ENCODE assay signal across 43 cellular contexts in the genomic region with DNA sequence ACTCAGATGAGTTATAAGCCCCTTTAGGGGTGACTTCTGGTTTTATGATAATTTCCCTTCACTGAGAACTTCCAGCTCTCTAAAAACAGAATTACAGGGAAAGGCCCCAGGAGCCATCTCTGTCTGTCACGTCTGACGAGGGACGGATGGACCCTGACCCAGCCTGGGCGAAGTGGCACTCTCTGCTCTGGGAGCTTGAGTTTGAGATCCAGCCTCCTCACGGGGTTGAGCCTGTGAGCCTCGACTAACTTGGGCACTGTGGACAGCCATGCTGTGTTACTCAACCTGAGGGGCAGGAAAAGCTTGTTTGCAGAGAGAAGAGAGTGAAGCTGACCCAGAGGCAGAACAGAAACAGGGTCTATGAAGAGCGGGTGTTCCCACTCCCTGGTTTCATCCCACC. TPM values are rescaled to one million over a fixed set of nuclear protein-coding genes. Genes with fewer than 3 reads are reported as not detected.
"Had no signal": no experiment of that assay in that cellular context is flagged by ENCODE, and none has a peak within 500 bp of the region (broad histone marks: within the 10 kb centered on the region; RNA-seq: fewer than 3 reads in every experiment).

No MANE protein-coding gene starts in this region.

- H3K4me1 Mint-ChIP-seq: activated naive CD4-positive, alpha-beta T cell treated with anti-CD3 and anti-CD28 coated beads, Interleukin-2, amount 10 ng/mL, durations not matched to agents 7 days and 5 days; activated naive CD4-positive, alpha-beta T cell treated with anti-CD3 and anti-CD28 coated beads, Interleukin-2, amount 50 U/mL, for 24 hours; activated naive CD8-positive, alpha-beta T cell treated with anti-CD3 and anti-CD28 coated beads for 36 hours; activated naive CD8-positive, alpha-beta T cell treated with anti-CD3 and anti-CD28 coated beads, Interleukin-2, amount 10 ng/mL, durations not matched to agents 7 days and 5 days; activated naive CD8-positive, alpha-beta T cell treated with anti-CD3 and anti-CD28 coated beads, Interleukin-2, amount 50 U/mL, for 24 hours; activated T-helper 17 cell treated with anti-CD3 and anti-CD28 coated beads, Interleukin-2, amount 50 U/mL, for 72 hours; brain; central memory CD8-positive, alpha-beta T cell had no signal

- H3K4me3 ChIP-seq: adrenal gland, ascending aorta, body of pancreas, breast epithelium, cardiac muscle cell had no signal

- DNase-seq: activated effector memory CD4-positive, alpha-beta T cell treated with anti-CD3 and anti-CD28 coated beads, Interleukin-2, amount 50 U/mL, for 16 hours; activated effector memory CD4-positive, alpha-beta T cell treated with Interleukin-2 at 50 U/mL for 16 hours; activated gamma-delta T cell; activated gamma-delta T cell treated with Interleukin-2 at 50 U/mL for 16 hours; activated naive CD4-positive, alpha-beta T cell; activated naive CD4-positive, alpha-beta T cell treated with anti-CD3 and anti-CD28 coated beads for 36 hours; activated naive CD4-positive, alpha-beta T cell treated with anti-CD3 and anti-CD28 coated beads, Interleukin-2, amount 10 ng/mL, durations not matched to agents 7 days and 5 days; activated naive CD4-positive, alpha-beta T cell treated with anti-CD3 and anti-CD28 coated beads, Interleukin-2, amount 50 U/mL, for 16 hours; activated naive CD4-positive, alpha-beta T cell treated with Interleukin-2 at 50 U/mL for 16 hours; activated naive CD8-positive, alpha-beta T cell treated with anti-CD3 and anti-CD28 coated beads for 36 hours; activated naive CD8-positive, alpha-beta T cell treated with anti-CD3 and anti-CD28 coated beads, Interleukin-2, amount 10 ng/mL, durations not matched to agents 7 days and 5 days; activated naive CD8-positive, alpha-beta T cell treated with anti-CD3 and anti-CD28 coated beads, Interleukin-2, amount 50 U/mL, for 24 hours; activated T-cell treated with anti-CD3 and anti-CD28 coated beads for 4 hours; activated T-cell treated with anti-CD3 and anti-CD28 coated beads, Interleukin-2, amount 50 U/mL, for 1 hour; activated T-cell treated with anti-CD3 and anti-CD28 coated beads, Interleukin-2, amount 50 U/mL, for 24 hours; activated T-cell treated with anti-CD3 and anti-CD28 coated beads, Interleukin-2, amount 50 U/mL, for 4 hours; activated T-cell treated with anti-CD3 and anti-CD28 coated beads, Interleukin-2, amount 50 U/mL, for 48 hours; activated T-cell treated with anti-CD3 and anti-CD28 coated beads, Interleukin-2, amount 50 U/mL, for 72 hours; adrenal gland; amniotic stem cell; amygdala; anterior cingulate cortex; aorta; body of pancreas; brain microvascular endothelial cell; caudate nucleus; central memory CD4-positive, alpha-beta T cell; cerebellar nuclear complex had no signal

- H3K4me1 ChIP-seq: adrenal gland, ascending aorta, body of pancreas, breast epithelium had no signal

- H3K36me3 ChIP-seq: adrenal gland, ascending aorta, brain microvascular endothelial cell, breast epithelium, cardiac muscle cell had no signal

- H3K4me3 Mint-ChIP-seq: activated naive CD4-positive, alpha-beta T cell treated with anti-CD3 and anti-CD28 coated beads for 36 hours; activated naive CD4-positive, alpha-beta T cell treated with anti-CD3 and anti-CD28 coated beads, Interleukin-2, amount 10 ng/mL, durations not matched to agents 7 days and 5 days; activated naive CD4-positive, alpha-beta T cell treated with anti-CD3 and anti-CD28 coated beads, Interleukin-2, amount 50 U/mL, for 24 hours; activated naive CD8-positive, alpha-beta T cell; activated naive CD8-positive, alpha-beta T cell treated with anti-CD3 and anti-CD28 coated beads for 36 hours; activated naive CD8-positive, alpha-beta T cell treated with anti-CD3 and anti-CD28 coated beads, Interleukin-2, amount 10 ng/mL, durations not matched to agents 7 days and 5 days; activated naive CD8-positive, alpha-beta T cell treated with anti-CD3 and anti-CD28 coated beads, Interleukin-2, amount 50 U/mL, for 24 hours; activated T-cell treated with anti-CD3 and anti-CD28 coated beads, Interleukin-2, amount 50 U/mL, for 24 hours; activated T-cell treated with anti-CD3 and anti-CD28 coated beads, Interleukin-2, amount 50 U/mL, for 4 hours; activated T-cell treated with anti-CD3 and anti-CD28 coated beads, Interleukin-2, amount 50 U/mL, for 72 hours; activated T-helper 1 cell treated with anti-CD3 and anti-CD28 coated beads, Interleukin-12 subunit alpha, Interleukin-12 subunit beta, Interleukin-2, Interleukin-4 antibody, amounts not matched to agents 30 ng/mL and 10 ng/mL and 1 ng/mL, durations not matched to agents 14 hours and 24 hours and 36 hours; activated T-helper 17 cell treated with anti-CD3 and anti-CD28 coated beads, Interleukin-2, amount 50 U/mL, for 72 hours; brain; central memory CD8-positive, alpha-beta T cell had no signal

- FAIRE-seq: astrocyte, bronchial epithelial cell had no signal

- H3K27me3 ChIP-seq: adrenal gland, ascending aorta, body of pancreas, brain microvascular endothelial cell, breast epithelium, cardiac muscle cell had no signal

- H3K27ac ChIP-seq: adrenal gland, ascending aorta, body of pancreas, brain microvascular endothelial cell, breast epithelium, cardiac muscle cell had no signal

- H3K27ac Mint-ChIP-seq: activated naive CD4-positive, alpha-beta T cell treated with anti-CD3 and anti-CD28 coated beads for 36 hours; activated naive CD4-positive, alpha-beta T cell treated with anti-CD3 and anti-CD28 coated beads, Interleukin-2, amount 10 ng/mL, durations not matched to agents 7 days and 5 days; activated naive CD4-positive, alpha-beta T cell treated with anti-CD3 and anti-CD28 coated beads, Interleukin-2, amount 50 U/mL, for 24 hours; activated naive CD4-positive, alpha-beta T cell treated with anti-CD3 and anti-CD28 coated beads, Interleukin-2, amount 50 U/mL, for 72 hours; activated naive CD8-positive, alpha-beta T cell; activated naive CD8-positive, alpha-beta T cell treated with anti-CD3 and anti-CD28 coated beads for 36 hours; activated naive CD8-positive, alpha-beta T cell treated with anti-CD3 and anti-CD28 coated beads, Interleukin-2, amount 10 ng/mL, durations not matched to agents 7 days and 5 days; activated naive CD8-positive, alpha-beta T cell treated with anti-CD3 and anti-CD28 coated beads, Interleukin-2, amount 50 U/mL, for 24 hours; activated T-cell treated with anti-CD3 and anti-CD28 coated beads, Interleukin-2, amount 50 U/mL, for 24 hours; activated T-cell treated with anti-CD3 and anti-CD28 coated beads, Interleukin-2, amount 50 U/mL, for 72 hours; activated T-helper 1 cell treated with anti-CD3 and anti-CD28 coated beads, Interleukin-12 subunit alpha, Interleukin-12 subunit beta, Interleukin-2, Interleukin-4 antibody, amounts not matched to agents 30 ng/mL and 10 ng/mL and 1 ng/mL, durations not matched to agents 14 hours and 24 hours and 36 hours; activated T-helper 17 cell treated with anti-CD3 and anti-CD28 coated beads, Interleukin-2, amount 50 U/mL, for 72 hours; activated T-helper 2 cell treated with anti-CD3 and anti-CD28 coated beads, Interferon-gamma antibody, Interleukin-2, Interleukin-4, amounts not matched to agents 10 μg/mL and 5 μg/mL and 100 μg/mL, durations not matched to agents 14 hours and 24 hours and 36 hours; brain had no signal

- H3K36me3 Mint-ChIP-seq: activated naive CD4-positive, alpha-beta T cell treated with anti-CD3 and anti-CD28 coated beads, Interleukin-2, amount 10 ng/mL, durations not matched to agents 7 days and 5 days; activated naive CD4-positive, alpha-beta T cell treated with anti-CD3 and anti-CD28 coated beads, Interleukin-2, amount 50 U/mL, for 24 hours; activated naive CD8-positive, alpha-beta T cell treated with anti-CD3 and anti-CD28 coated beads for 36 hours; activated naive CD8-positive, alpha-beta T cell treated with anti-CD3 and anti-CD28 coated beads, Interleukin-2, amount 10 ng/mL, durations not matched to agents 7 days and 5 days; brain had no signal

RNA-seq across cellular contexts. Expression of a gene that starts 54.6 kb away (rescaled TPM):
- total RNA-seq: activated naive CD8-positive, alpha-beta T cell treated with anti-CD3 and anti-CD28 coated beads for 36 hours; activated naive CD8-positive, alpha-beta T cell treated with anti-CD3 and anti-CD28 coated beads, Interleukin-2, amount 10 ng/mL, durations not matched to agents 7 days and 5 days; activated T-cell treated with anti-CD3 and anti-CD28 coated beads, Interleukin-2, amount 50 U/mL, for 4 hours; activated T-helper 1 cell treated with anti-CD3 and anti-CD28 coated beads, Interleukin-12 subunit alpha, Interleukin-12 subunit beta, Interleukin-2, Interleukin-4 antibody, amounts not matched to agents 30 ng/mL and 10 ng/mL and 1 ng/mL, durations not matched to agents 14 hours and 24 hours and 36 hours; activated T-helper 17 cell treated with anti-CD3 and anti-CD28 coated beads, Interleukin-2, amount 50 U/mL, for 72 hours; aorta; ascending aorta; astrocyte; bronchial epithelial cell; cardiac septum; cerebellum had no signal
- polyA plus RNA-seq: adrenal gland had no signal
